ENCODE assay signal across 9 cellular contexts in genomic region chr9:131799177-131799823, GRCh38. TPM values are rescaled to one million over a fixed set of nuclear protein-coding genes. Genes with fewer than 3 reads are reported as not detected.
DNase-seq lines count a peak whose midpoint lies in the region; ATAC-seq and TF ChIP-seq lines count a peak whose summit lies in the region.
"Had no signal": no experiment of that assay in that cellular context is flagged by ENCODE, and none has a peak within 500 bp of the region (broad histone marks: within the 10 kb centered on the region; RNA-seq: fewer than 3 reads in every experiment).

No MANE protein-coding gene starts in this region.

- no peaks in the 10 kb centered on the region for H3K79me2 ChIP-seq in PC-3 (ENCODE audit: low read length)

- peaks cover 21% of the 10 kb centered on the region for H3K27me3 ChIP-seq in PC-3 (ENCODE audit: low read length)
- H3K27me3 ChIP-seq: upper lobe of left lung had no signal

- DNase-seq in GM10266 (ENCODE audit: extremely low spot score) (peak; percentile 64), PC-3 (peak; percentile 56), hippocampal formation (lab: John Stamatoyannopoulos, UW) (peak; percentile 11 to 36), NCI-H345 treated with DMSO at 0.1 percent for 48 hours (lab: John Stamatoyannopoulos, UW; ENCODE audit: unreplicated experiment) (no peak)
- DNase-seq in activated naive CD4-positive, alpha-beta T cell treated with Interleukin-2 at 50 U/mL for 16 hours: peak; percentile 55
- peak; percentile 52 for DNase-seq in stimulated activated CD4-positive, alpha-beta T cell treated with anti-CD3 and anti-CD28 coated beads, Interleukin-4, amount 100 ng/mL, for 24 hours

- no TSS peak for BruUV-seq in PC-3 (replicated peaks; lab: Mats Ljungman, UMichigan)

- H2AFZ ChIP-seq in PC-3 (ENCODE audit: low read length): no peak overlapping the region

- no peaks in the 10 kb centered on the region for H3K9me2 ChIP-seq in PC-3 (replicated peaks; ENCODE audit: low read length)

- H3K4me3 ChIP-seq in PC-3 (ENCODE audit: low read length): no peak overlapping the region
- H3K4me3 ChIP-seq: upper lobe of left lung had no signal

- no peaks in the 10 kb centered on the region for H3K9me3 ChIP-seq in PC-3 (ENCODE audit: low read length)
- H3K9me3 ChIP-seq: upper lobe of left lung had no signal

- no peaks in the 10 kb centered on the region for H3K36me3 ChIP-seq in PC-3 (ENCODE audit: low read depth, low read length)
- H3K36me3 ChIP-seq: upper lobe of left lung had no signal

- no peak overlapping the region for H3K9ac ChIP-seq in PC-3 (ENCODE audit: low read length)

- CTCF ChIA-PET in PC-3 (lab: Charles Lee): no interaction called here

- TF ChIP-seq CTCF in GM10266 (IDR thresholded peaks at IDR 0.05; ENCODE audit: control insufficient read depth, insufficient read depth, low read depth, missing control alignments) (no peak), PC-3 (conservative IDR thresholded peaks at IDR 0.05; ENCODE audit: low read depth, low read length) (no peak)

- H3K4me2 ChIP-seq in PC-3 (ENCODE audit: low read length): no peak overlapping the region

- no peaks in the 10 kb centered on the region for H3F3A ChIP-seq in PC-3 (ENCODE audit: low read length, unreplicated experiment)

- H4K20me1 ChIP-seq in PC-3 (ENCODE audit: low read length): no peaks in the 10 kb centered on the region

- POLR2A ChIA-PET in PC-3 (lab: Charles Lee; ENCODE audit: unreplicated experiment): no interaction called here

- no peaks in the 10 kb centered on the region for H3K4me1 ChIP-seq in PC-3 (ENCODE audit: insufficient read depth, low read length)
- H3K4me1 ChIP-seq: upper lobe of left lung had no signal

- ATAC-seq in PC-3: peak; percentile 40; the same call in 1 of the 2 replicates
- no peak for ATAC-seq in HG03039 (IDR thresholded peaks at IDR 0.05; ENCODE audit: unreplicated experiment)
- ATAC-seq in HG03439 (IDR thresholded peaks at IDR 0.05; ENCODE audit: unreplicated experiment): no peak

- H3K27ac ChIP-seq in PC-3 (ENCODE audit: low read length): no peak overlapping the region
- H3K27ac ChIP-seq: upper lobe of left lung had no signal

- intact Hi-C loops in PC-3 (cut with micrococcal nuclease): no loop called here

RNA-seq across cellular contexts. Expression of gene RAPGEF1, which starts 59.4 kb away (rescaled TPM):
- total RNA-seq in PC-3 (2014; rRNA removed): 25.2 and 38.0 TPM in 2 replicates
